Comparison of ENCODE assay signal across 10 cellular contexts in genomic region chr9:138075961-138076649, GRCh38.
"Had no signal": no experiment of that assay in that cellular context is flagged by ENCODE, and none has a peak within 500 bp of the region (broad histone marks: within the 10 kb centered on the region; RNA-seq: fewer than 3 reads in every experiment).

No MANE protein-coding gene starts in this region.

- H3K4me1 ChIP-seq: esophagus squamous epithelium, lower lobe of right lung, pancreas, tibial nerve had no signal

- DNase-seq: activated CD4-positive, alpha-beta T cell treated with anti-CD3 and anti-CD28 coated beads, Interleukin-2, amount 50 U/mL, for 1 hour; activated naive CD4-positive, alpha-beta T cell treated with anti-CD3 and anti-CD28 coated beads, Interleukin-2, amount 50 U/mL, for 16 hours; activated T-cell treated with anti-CD3 and anti-CD28 coated beads, Interleukin-2, amount 50 U/mL, for 1 hour; esophagus squamous epithelium; hypothalamus; lower lobe of right lung had no signal

- H3K36me3 ChIP-seq: esophagus squamous epithelium, lower lobe of right lung, pancreas, tibial nerve had no signal

- H3K27me3 ChIP-seq: pancreas, tibial nerve had no signal

- H3K27ac ChIP-seq: esophagus squamous epithelium, lower lobe of right lung, pancreas, tibial nerve had no signal

- H3K4me3 ChIP-seq: esophagus squamous epithelium, lower lobe of right lung, pancreas, tibial nerve had no signal

- H3K9me3 ChIP-seq: esophagus squamous epithelium, lower lobe of right lung, pancreas, tibial nerve had no signal

- ATAC-seq: activated CD4-positive, CD25-positive, alpha-beta regulatory T cell treated with anti-CD3 and anti-CD28 coated beads, Interleukin-2, amount 50 U/mL, for 24 hours; lower lobe of right lung; pancreas; stimulated activated memory B cell treated with anti-CD40 and anti-IgM and Interleukin-4, amounts not matched to agents 10 μg/mL and 1 μg/mL and 100 μg/mL, for 72 hours had no signal
